ENCODE assay signal across 1 cellular context in the genomic region with DNA sequence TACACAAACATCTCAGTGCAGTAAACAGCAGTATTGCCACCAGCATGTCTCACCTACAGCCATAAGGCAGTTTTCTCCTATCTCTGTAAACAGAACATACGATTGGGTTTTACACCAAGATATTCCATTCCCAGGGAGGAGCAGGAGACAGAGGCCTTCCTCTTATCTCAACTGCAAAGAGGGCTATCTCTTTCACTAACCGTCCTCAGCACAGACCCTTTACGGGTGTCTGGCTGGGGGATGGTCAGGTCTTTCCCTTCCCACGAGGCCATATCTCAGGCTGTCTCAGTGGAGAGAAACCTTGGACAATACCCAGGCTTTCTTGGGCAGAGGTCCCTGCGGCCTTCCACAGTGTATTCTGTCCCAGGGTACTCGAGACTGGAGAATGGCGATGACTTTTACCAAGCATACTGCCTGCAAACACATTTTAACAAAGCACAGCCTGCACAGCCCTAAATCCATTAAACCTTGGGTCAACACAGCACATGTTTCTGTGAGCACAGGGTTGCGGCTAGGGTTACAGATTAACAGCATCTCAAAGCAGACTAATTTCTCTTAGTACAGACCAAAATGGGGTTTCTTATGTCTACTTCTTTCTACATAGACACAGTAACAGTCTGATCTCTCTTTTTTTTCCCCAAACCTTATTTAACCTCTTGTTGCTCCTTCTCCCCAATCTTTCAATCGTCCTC.
TF ChIP-seq lines count a peak whose summit lies in the region.
"Not testable (repeated sequence)": the region's sequence is repeated elsewhere in the genome, so short reads cannot be mapped to it uniquely, and the experiment has no call there.

No MANE protein-coding gene starts in this region.

TF ChIP-seq in K562, 482 proteins besides CTCF, POLR2A, EP300 and RAD21 (continued from another document):
- TF ChIP-seq PYGO2 (tag; IDR thresholded peaks at IDR 0.05) = 0 out of 2 replicates have a peak, but pooled peaks have one; percentile 42
- peak; percentile 28; the same call in 1 of the 2 replicates for TF ChIP-seq E2F3 (CRISPR knock-in tag; IDR thresholded peaks at IDR 0.05)
- TF ChIP-seq, protein P1, sequence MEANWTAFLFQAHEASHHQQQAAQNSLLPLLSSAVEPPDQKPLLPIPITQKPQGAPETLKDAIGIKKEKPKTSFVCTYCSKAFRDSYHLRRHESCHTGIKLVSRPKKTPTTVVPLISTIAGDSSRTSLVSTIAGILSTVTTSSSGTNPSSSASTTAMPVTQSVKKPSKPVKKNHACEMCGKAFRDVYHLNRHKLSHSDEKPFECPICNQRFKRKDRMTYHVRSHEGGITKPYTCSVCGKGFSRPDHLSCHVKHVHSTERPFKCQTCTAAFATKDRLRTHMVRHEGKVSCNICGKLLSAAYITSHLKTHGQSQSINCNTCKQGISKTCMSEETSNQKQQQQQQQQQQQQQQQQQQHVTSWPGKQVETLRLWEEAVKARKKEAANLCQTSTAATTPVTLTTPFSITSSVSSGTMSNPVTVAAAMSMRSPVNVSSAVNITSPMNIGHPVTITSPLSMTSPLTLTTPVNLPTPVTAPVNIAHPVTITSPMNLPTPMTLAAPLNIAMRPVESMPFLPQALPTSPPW (CRISPR knock-in tag; IDR thresholded peaks at IDR 0.05) = peak; percentile 24; the same call in 1 of the 2 replicates
- TF ChIP-seq CTBP1 (IDR thresholded peaks at IDR 0.05; ENCODE audit: borderline replicate concordance) = peak; percentile 53; the same call in 1 of the 2 replicates
- 0 out of 2 replicates have a peak, but pooled peaks have one; percentile 28 for TF ChIP-seq IFI16 (CRISPR knock-in tag; IDR thresholded peaks at IDR 0.05)
- TF ChIP-seq ZNF76 (CRISPR knock-in tag; IDR thresholded peaks at IDR 0.05; ENCODE audit: borderline replicate concordance) = peak; percentile 44; the same call in 1 of the 2 replicates
- peak; percentile 80 for TF ChIP-seq TCF3 (CRISPR knock-in tag; IDR thresholded peaks at IDR 0.05)
- TF ChIP-seq ZNF395 (CRISPR knock-in tag; IDR thresholded peaks at IDR 0.05) = peak; percentile 65; the same call in 1 of the 2 replicates
- TF ChIP-seq HDAC8 (tag; IDR thresholded peaks at IDR 0.05) = peak; percentile 65; the same call in 1 of the 2 replicates
- 0 out of 2 replicates have a peak, but pooled peaks have one; percentile 41 for TF ChIP-seq BACH1 (tag; IDR thresholded peaks at IDR 0.05)
- TF ChIP-seq ZNF583 (CRISPR knock-in tag; IDR thresholded peaks at IDR 0.05) = 0 out of 2 replicates have a peak, but pooled peaks have one; percentile 24
- peak; percentile 33; the same call in 1 of the 2 replicates for TF ChIP-seq HDAC2 (IDR thresholded peaks at IDR 0.05)
- peak; percentile 35; the same call in 1 of the 2 replicates for TF ChIP-seq MBD2 (IDR thresholded peaks at IDR 0.05; ENCODE audit: borderline replicate concordance, low read depth)
- peak in 1 of 2 experiments; percentile 64; a peak in 1 of 4 replicates for TF ChIP-seq TRIM24 (IDR thresholded peaks at IDR 0.05)
- peak; percentile 67 for TF ChIP-seq NFIC (IDR thresholded peaks at IDR 0.05)
- peak; percentile 59 to 60; a peak in 1 of 4 replicates for TF ChIP-seq TBL1XR1 (IDR thresholded peaks at IDR 0.05; ENCODE audit: low read length in 2 of 2)
- TF ChIP-seq MGA (IDR thresholded peaks at IDR 0.05) = peak; percentile 86
- peak; percentile 47; the same call in 1 of the 2 replicates for TF ChIP-seq MYNN (IDR thresholded peaks at IDR 0.05)
- not testable (repeated sequence) for TF ChIP-seq MYNN (CRISPR knock-in tag; IDR thresholded peaks at IDR 0.05); NR2C1 (IDR thresholded peaks at IDR 0.05); ID3 (CRISPR knock-in tag; IDR thresholded peaks at IDR 0.05); ATF1 (CRISPR knock-in tag; IDR thresholded peaks at IDR 0.05)
- TF ChIP-seq RNF2 (IDR thresholded peaks at IDR 0.05) = peak; percentile 87; the same call in 1 of the 2 replicates
- peak; percentile 69 for TF ChIP-seq ZNF766 (CRISPR knock-in tag; conservative IDR thresholded peaks at IDR 0.05)
- TF ChIP-seq LEF1 (IDR thresholded peaks at IDR 0.05) = peak; percentile 77
- peak; percentile 49; the same call in 1 of the 2 replicates for TF ChIP-seq HMBOX1 (IDR thresholded peaks at IDR 0.05)
- peak; percentile 60 for TF ChIP-seq NR2C1 (tag; IDR thresholded peaks at IDR 0.05)
- peak in 1 of 3 experiments; percentile 60; a peak in 1 of 6 replicates for TF ChIP-seq ZBTB11 (CRISPR knock-in tag; IDR thresholded peaks at IDR 0.05)
- TF ChIP-seq, protein P2, sequence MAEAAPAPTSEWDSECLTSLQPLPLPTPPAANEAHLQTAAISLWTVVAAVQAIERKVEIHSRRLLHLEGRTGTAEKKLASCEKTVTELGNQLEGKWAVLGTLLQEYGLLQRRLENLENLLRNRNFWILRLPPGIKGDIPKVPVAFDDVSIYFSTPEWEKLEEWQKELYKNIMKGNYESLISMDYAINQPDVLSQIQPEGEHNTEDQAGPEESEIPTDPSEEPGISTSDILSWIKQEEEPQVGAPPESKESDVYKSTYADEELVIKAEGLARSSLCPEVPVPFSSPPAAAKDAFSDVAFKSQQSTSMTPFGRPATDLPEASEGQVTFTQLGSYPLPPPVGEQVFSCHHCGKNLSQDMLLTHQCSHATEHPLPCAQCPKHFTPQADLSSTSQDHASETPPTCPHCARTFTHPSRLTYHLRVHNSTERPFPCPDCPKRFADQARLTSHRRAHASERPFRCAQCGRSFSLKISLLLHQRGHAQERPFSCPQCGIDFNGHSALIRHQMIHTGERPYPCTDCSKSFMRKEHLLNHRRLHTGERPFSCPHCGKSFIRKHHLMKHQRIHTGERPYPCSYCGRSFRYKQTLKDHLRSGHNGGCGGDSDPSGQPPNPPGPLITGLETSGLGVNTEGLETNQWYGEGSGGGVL (CRISPR knock-in tag; IDR thresholded peaks at IDR 0.05) = 0 out of 2 replicates have a peak, but pooled peaks have one; percentile 28
- peak; percentile 13 to 22; a peak in 2 of 4 replicates for TF ChIP-seq FOXK2 (conservative IDR thresholded peaks at IDR 0.05 in 1 of 2, IDR thresholded peaks at IDR 0.05 in 1 of 2; ENCODE audit: low read depth in 2 of 2)
- 0 out of 2 replicates have a peak, but pooled peaks have one; percentile 79 for TF ChIP-seq ID3 (tag; IDR thresholded peaks at IDR 0.05)
- 0 out of 2 replicates have a peak, but pooled peaks have one; percentile 13 for TF ChIP-seq TEAD2 (tag; IDR thresholded peaks at IDR 0.05)
- 0 out of 2 replicates have a peak, but pooled peaks have one; percentile 13 for TF ChIP-seq ATF1 (tag; IDR thresholded peaks at IDR 0.05)
